17 cellular contexts compared by ENCODE assay signal in the genomic region with DNA sequence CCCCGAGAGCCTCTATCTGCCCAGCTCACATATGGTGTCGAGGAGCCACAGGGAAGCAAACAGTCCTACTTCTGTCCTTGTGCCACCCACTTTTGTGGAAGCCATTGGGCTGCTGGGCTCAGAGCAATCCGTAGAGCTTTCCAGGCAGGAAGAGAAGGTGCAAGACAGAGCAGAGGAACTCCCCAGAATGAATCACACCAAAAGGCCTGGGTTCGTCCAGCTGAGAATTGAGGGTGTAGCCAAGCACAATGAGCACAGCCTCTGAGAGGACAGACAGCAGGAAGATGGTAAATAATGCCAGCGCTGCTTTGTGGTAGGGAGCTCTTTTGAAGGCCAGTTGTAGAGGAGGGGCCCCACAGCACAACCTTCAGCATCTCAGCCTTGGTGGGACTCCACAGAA.
"Had no signal": no experiment of that assay in that cellular context is flagged by ENCODE, and none has a peak within 500 bp of the region (broad histone marks: within the 10 kb centered on the region; RNA-seq: fewer than 3 reads in every experiment).

No MANE protein-coding gene starts in this region.

- H3K27ac ChIP-seq: hepatocyte, ovary, right atrium auricular region, sigmoid colon, stomach, thoracic aorta, transverse colon had no signal

- DNase-seq: effector memory CD8-positive, alpha-beta T cell; foreskin melanocyte; head of caudate nucleus; kidney glomerular epithelial cell; mucosa of descending colon; naive thymus-derived CD8-positive, alpha-beta T cell; nucleus accumbens; ovary; sigmoid colon; stimulated activated naive CD4-positive, alpha-beta T cell; stomach; substantia nigra; transverse colon had no signal

- H3K4me3 ChIP-seq: hepatocyte, mucosa of descending colon, ovary, right atrium auricular region, sigmoid colon, skin epidermis, stomach, thoracic aorta, transverse colon had no signal
